ENCODE assay signal across 7 cellular contexts in genomic region chr15:52529940-52530339, GRCh38. TPM values are rescaled to one million over a fixed set of nuclear protein-coding genes. Genes with fewer than 3 reads are reported as not detected.
DNase-seq lines count a peak whose midpoint lies in the region; ATAC-seq and TF ChIP-seq lines count a peak whose summit lies in the region.

No MANE protein-coding gene starts in this region.

- peak overlapping the region; percentile 85 for H3K4me3 Mint-ChIP-seq in HFFc6
- H3K4me3 Mint-ChIP-seq in activated CD8-positive, alpha-beta T cell treated with anti-CD3 and anti-CD28 coated beads, Interleukin-2, amount 10 ng/mL, durations not matched to agents 7 days and 5 days = peak overlapping the region; percentile 70
- peak overlapping the region; percentile 81 for H3K4me3 Mint-ChIP-seq in stimulated activated memory B cell treated with anti-CD40 and anti-IgM and Interleukin-4, amounts not matched to agents 10 μg/mL and 1 μg/mL and 100 μg/mL, for 72 hours

- H3K27ac ChIP-seq in iPS DF 6.9 (ENCODE audit: low read length) (no peak overlapping the region), prostate gland (no peak overlapping the region)

- DNase-seq in HFFc6 = no peak
- DNase-seq in activated CD8-positive, alpha-beta T cell treated with anti-CD3 and anti-CD28 coated beads, Interleukin-2, amount 10 ng/mL, durations not matched to agents 7 days and 5 days = no peak
- no peak for DNase-seq in iPS DF 6.9 (ENCODE audit: low read depth, low spot score)
- no peak for DNase-seq in NCI-H1417 treated with DMSO at 0.1 percent for 48 hours (lab: John Stamatoyannopoulos, UW)
- DNase-seq in prostate gland (ENCODE audit: low spot score) = no peak

- no CpG with 5 or more reads among the region's 11 CpGs for WGBS in iPS DF 6.9 (ENCODE audit: insufficient coverage, insufficient read length)
- WGBS in prostate gland = 40% methylated on average over 11 of the region's 11 CpGs

- peaks cover 9% of the 10 kb centered on the region for H3K36me3 Mint-ChIP-seq in HFFc6 (ENCODE audit: low read depth)
- peaks cover 8% of the 10 kb centered on the region for H3K36me3 Mint-ChIP-seq in activated CD8-positive, alpha-beta T cell treated with anti-CD3 and anti-CD28 coated beads, Interleukin-2, amount 10 ng/mL, durations not matched to agents 7 days and 5 days (ENCODE audit: low read depth)
- no peaks in the 10 kb centered on the region for H3K36me3 Mint-ChIP-seq in stimulated activated memory B cell treated with anti-CD40 and anti-IgM and Interleukin-4, amounts not matched to agents 10 μg/mL and 1 μg/mL and 100 μg/mL, for 72 hours

- peaks cover 44% of the 10 kb centered on the region for H3K4me1 Mint-ChIP-seq in HFFc6 (ENCODE audit: low read depth)
- peaks cover 37% of the 10 kb centered on the region for H3K4me1 Mint-ChIP-seq in activated CD8-positive, alpha-beta T cell treated with anti-CD3 and anti-CD28 coated beads, Interleukin-2, amount 10 ng/mL, durations not matched to agents 7 days and 5 days (ENCODE audit: low read depth)
- peaks cover 37% of the 10 kb centered on the region for H3K4me1 Mint-ChIP-seq in stimulated activated memory B cell treated with anti-CD40 and anti-IgM and Interleukin-4, amounts not matched to agents 10 μg/mL and 1 μg/mL and 100 μg/mL, for 72 hours

- H3K9me3 Mint-ChIP-seq in HFFc6 = no peaks in the 10 kb centered on the region
- no peaks in the 10 kb centered on the region for H3K9me3 Mint-ChIP-seq in activated CD8-positive, alpha-beta T cell treated with anti-CD3 and anti-CD28 coated beads, Interleukin-2, amount 10 ng/mL, durations not matched to agents 7 days and 5 days (ENCODE audit: insufficient read depth)
- H3K9me3 Mint-ChIP-seq in stimulated activated memory B cell treated with anti-CD40 and anti-IgM and Interleukin-4, amounts not matched to agents 10 μg/mL and 1 μg/mL and 100 μg/mL, for 72 hours = no peaks in the 10 kb centered on the region

- intact Hi-C loops in prostate gland (cut with DNase I) = loop anchor here (10.0 kb wide), 2 partner anchors 205 to 265 kb away; no protein-coding TSS in a partner anchor

- H3K36me3 ChIP-seq in iPS DF 6.9 (ENCODE audit: control insufficient read depth, insufficient read depth, low read length) = no peaks in the 10 kb centered on the region
- no peaks in the 10 kb centered on the region for H3K36me3 ChIP-seq in prostate gland

- TF ChIP-seq CTCF in HFFc6 (IDR thresholded peaks at IDR 0.05) (no peak), prostate gland (IDR thresholded peaks at IDR 0.05) (no peak)

- peaks cover 1% of the 10 kb centered on the region; the same call in 1 of the 2 replicates for H3K27me3 Mint-ChIP-seq in HFFc6 (ENCODE audit: insufficient read depth)
- peaks cover 28% of the 10 kb centered on the region for H3K27me3 Mint-ChIP-seq in activated CD8-positive, alpha-beta T cell treated with anti-CD3 and anti-CD28 coated beads, Interleukin-2, amount 10 ng/mL, durations not matched to agents 7 days and 5 days (ENCODE audit: low read depth)
- no peaks in the 10 kb centered on the region for H3K27me3 Mint-ChIP-seq in stimulated activated memory B cell treated with anti-CD40 and anti-IgM and Interleukin-4, amounts not matched to agents 10 μg/mL and 1 μg/mL and 100 μg/mL, for 72 hours

- H3K4me1 ChIP-seq in iPS DF 6.9 (ENCODE audit: control insufficient read depth, insufficient read depth, low read length) (no peaks in the 10 kb centered on the region; the same call in 1 of the 2 replicates), prostate gland (replicated peaks) (no peaks in the 10 kb centered on the region)

- H3K27ac Mint-ChIP-seq in HFFc6 = peak overlapping the region; percentile 60
- peak overlapping the region; percentile 81 for H3K27ac Mint-ChIP-seq in activated CD8-positive, alpha-beta T cell treated with anti-CD3 and anti-CD28 coated beads, Interleukin-2, amount 10 ng/mL, durations not matched to agents 7 days and 5 days
- H3K27ac Mint-ChIP-seq in stimulated activated memory B cell treated with anti-CD40 and anti-IgM and Interleukin-4, amounts not matched to agents 10 μg/mL and 1 μg/mL and 100 μg/mL, for 72 hours = peak overlapping the region; percentile 83

- H3K4me3 ChIP-seq in iPS DF 6.9 (ENCODE audit: low read length) (peak overlapping the region; percentile 80; the same call in 1 of the 2 replicates), prostate gland (peak overlapping the region in 1 of 2 donors; percentile 88)

- CTCF ChIA-PET in activated CD8-positive, alpha-beta T cell treated with anti-CD3 and anti-CD28 coated beads, Interleukin-2, amount 10 ng/mL, durations not matched to agents 7 days and 5 days (lab: Charles Lee) = interaction anchor here (0.6 to 2.5 kb wide), 3 partner anchors 23 to 273 kb away, joined by 3 to 12 read pairs (median 3); no protein-coding TSS in a partner anchor

- H3K9me3 ChIP-seq in iPS DF 6.9 (ENCODE audit: control insufficient read depth, insufficient read depth, low read length) = no peaks in the 10 kb centered on the region
- no peaks in the 10 kb centered on the region for H3K9me3 ChIP-seq in prostate gland

- POLR2A ChIA-PET in activated CD8-positive, alpha-beta T cell treated with anti-CD3 and anti-CD28 coated beads, Interleukin-2, amount 10 ng/mL, durations not matched to agents 7 days and 5 days (lab: Charles Lee) = interaction anchor here (1.3 to 1.9 kb wide), 2 partner anchors 11 to 13 kb away, joined by 3 to 5 read pairs; no protein-coding TSS in a partner anchor

- no peak for ATAC-seq in activated CD8-positive, alpha-beta T cell treated with anti-CD3 and anti-CD28 coated beads, Interleukin-2, amount 10 ng/mL, durations not matched to agents 7 days and 5 days
- ATAC-seq in stimulated activated memory B cell treated with anti-CD40 and anti-IgM and Interleukin-4, amounts not matched to agents 10 μg/mL and 1 μg/mL and 100 μg/mL, for 72 hours = no peak
- ATAC-seq in HG02973 (IDR thresholded peaks at IDR 0.05; ENCODE audit: unreplicated experiment) = no peak

- H3K27me3 ChIP-seq in iPS DF 6.9 (ENCODE audit: control insufficient read depth, insufficient read depth, low read length) (peaks cover 17% of the 10 kb centered on the region; the same call in 1 of the 2 replicates), prostate gland (replicated peaks; ENCODE audit: insufficient read depth) (no peaks in the 10 kb centered on the region)

- no peak for TF ChIP-seq POLR2A in prostate gland (IDR thresholded peaks at IDR 0.05)

RNA-seq across cellular contexts. Expression of gene MYO5A, which starts 1.3 kb away (rescaled TPM):
- 10 to 100 TPM; 47.4 to 59.4 (median 54.0) TPM for total RNA-seq in HFFc6 (2021; fragmentation: NEBNext Ultra II Directional; extraction: Animal tissue kit (Norgen Biotek cat#: 25700))
- total RNA-seq in activated CD8-positive, alpha-beta T cell treated with anti-CD3 and anti-CD28 coated beads, Interleukin-2, amount 10 ng/mL, durations not matched to agents 7 days and 5 days = 10 to 100 TPM; 34.8 to 37.4 TPM
- 10 to 100 TPM; 24.9 to 41.9 TPM for total RNA-seq in prostate gland

RNA-seq across cellular contexts. Expression of gene ARPP19, which starts 38.9 kb away (rescaled TPM):
- total RNA-seq in HFFc6 (2021; fragmentation: NEBNext Ultra II Directional; extraction: Animal tissue kit (Norgen Biotek cat#: 25700)) = 100 to 1,000 TPM; 116 to 142 (median 126) TPM
- 100 to 1,000 TPM; 182 to 201 TPM for total RNA-seq in activated CD8-positive, alpha-beta T cell treated with anti-CD3 and anti-CD28 coated beads, Interleukin-2, amount 10 ng/mL, durations not matched to agents 7 days and 5 days
- 100 to 1,000 TPM in 1 of 2 donors, 10 to 100 TPM in 1; 86.9 to 130 TPM for total RNA-seq in prostate gland
